In genomic region chr9:104866186-104866585, GRCh38 we compare ENCODE assay signal across 2 cellular contexts.
TF ChIP-seq lines count a peak whose summit lies in the region.

No MANE protein-coding gene starts in this region.

TF ChIP-seq in IMR-90, 13 proteins besides CTCF, POLR2A, EP300 and RAD21 (continued from another document):
- TF ChIP-seq USF2 (IDR thresholded peaks at IDR 0.05; ENCODE audit: low read depth, low read length), result no peak
- TF ChIP-seq MXI1 (IDR thresholded peaks at IDR 0.05; ENCODE audit: borderline replicate concordance, low read depth, low read length), result no peak
TF ChIP-seq in IMR-90: peak in this region for 1.

TF ChIP-seq in K562, 482 proteins besides CTCF, POLR2A, EP300 and RAD21 (continued from another document):
- no peak for TF ChIP-seq CLOCK (CRISPR knock-in tag; IDR thresholded peaks at IDR 0.05; ENCODE audit: borderline replicate concordance)
- TF ChIP-seq SMARCC2 (IDR thresholded peaks at IDR 0.05; ENCODE audit: low read depth), result no peak
- no peak for TF ChIP-seq ZNF395 (CRISPR knock-in tag; IDR thresholded peaks at IDR 0.05)
- TF ChIP-seq HDAC6 (IDR thresholded peaks at IDR 0.05; ENCODE audit: low read depth, low read length), result no peak
- TF ChIP-seq ZNF239 (CRISPR knock-in tag; IDR thresholded peaks at IDR 0.05), result no peak
TF ChIP-seq in K562: peak in this region for 1.
